In the genomic region with DNA sequence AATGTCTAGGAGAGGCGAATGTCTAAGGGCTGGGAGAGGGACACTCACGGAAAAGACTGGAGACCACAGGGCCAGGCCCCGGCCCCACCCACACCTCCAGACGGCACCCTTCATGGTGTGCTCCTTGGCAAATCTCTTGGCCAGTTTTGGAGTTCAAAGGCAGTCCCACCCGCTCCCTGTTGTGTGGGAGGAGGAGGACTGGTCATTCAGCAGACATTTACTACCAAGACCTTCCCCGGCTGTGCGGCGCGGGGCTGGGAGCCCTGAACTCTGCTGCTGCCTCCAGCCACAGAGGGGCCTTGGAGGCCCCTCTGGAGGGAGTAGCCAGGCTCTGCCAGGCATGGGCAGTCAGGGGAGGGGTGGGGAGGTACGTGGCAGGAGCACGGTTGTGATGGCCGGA, we compare ENCODE assay signal across 17 cellular contexts.
DNase-seq lines count a peak whose midpoint lies in the region; ATAC-seq lines count a peak whose summit lies in the region.
"Had no signal": no experiment of that assay in that cellular context is flagged by ENCODE, and none has a peak within 500 bp of the region (broad histone marks: within the 10 kb centered on the region; RNA-seq: fewer than 3 reads in every experiment).

No MANE protein-coding gene starts in this region.

- no peak overlapping the region for H3K4me3 Mint-ChIP-seq in T-helper 2 cell treated with Interferon-gamma antibody and Interleukin-4, amounts not matched to agents 5 μg/mL and 100 μg/mL, for 36 hours
- peak overlapping the region; percentile 68 for H3K4me3 Mint-ChIP-seq in stimulated activated effector memory CD8-positive, alpha-beta T cell treated with anti-CD3 and anti-CD28 coated beads, Interleukin-12 subunit alpha, Interleukin-12 subunit beta, amount 100 ng/mL, for 72 hours
- H3K4me3 Mint-ChIP-seq: endodermal cell, WTC11 had no signal

- peaks cover 39% of the 10 kb centered on the region for H3K4me1 Mint-ChIP-seq in T-helper 2 cell treated with Interferon-gamma antibody and Interleukin-4, amounts not matched to agents 5 μg/mL and 100 μg/mL, for 36 hours (ENCODE audit: low read depth)
- H3K4me1 Mint-ChIP-seq in stimulated activated effector memory CD8-positive, alpha-beta T cell treated with anti-CD3 and anti-CD28 coated beads, Interleukin-12 subunit alpha, Interleukin-12 subunit beta, amount 100 ng/mL, for 72 hours = peaks cover 47% of the 10 kb centered on the region
- H3K4me1 Mint-ChIP-seq: WTC11 had no signal

- H3K36me3 Mint-ChIP-seq in T-helper 2 cell treated with Interferon-gamma antibody and Interleukin-4, amounts not matched to agents 5 μg/mL and 100 μg/mL, for 36 hours (ENCODE audit: low read depth) = no peaks in the 10 kb centered on the region
- peaks cover 11% of the 10 kb centered on the region for H3K36me3 Mint-ChIP-seq in stimulated activated effector memory CD8-positive, alpha-beta T cell treated with anti-CD3 and anti-CD28 coated beads, Interleukin-12 subunit alpha, Interleukin-12 subunit beta, amount 100 ng/mL, for 72 hours
- H3K36me3 Mint-ChIP-seq: WTC11 had no signal

- peaks cover 2% of the 10 kb centered on the region for H3K9me3 Mint-ChIP-seq in T-helper 2 cell treated with Interferon-gamma antibody and Interleukin-4, amounts not matched to agents 5 μg/mL and 100 μg/mL, for 36 hours
- H3K9me3 Mint-ChIP-seq in stimulated activated effector memory CD8-positive, alpha-beta T cell treated with anti-CD3 and anti-CD28 coated beads, Interleukin-12 subunit alpha, Interleukin-12 subunit beta, amount 100 ng/mL, for 72 hours = no peaks in the 10 kb centered on the region
- H3K9me3 Mint-ChIP-seq: endodermal cell had no signal

- H3K27me3 Mint-ChIP-seq in T-helper 2 cell treated with Interferon-gamma antibody and Interleukin-4, amounts not matched to agents 5 μg/mL and 100 μg/mL, for 36 hours (ENCODE audit: low read depth) = no peaks in the 10 kb centered on the region

- no peak for DNase-seq in T-helper 2 cell treated with Interferon-gamma antibody and Interleukin-4, amounts not matched to agents 5 μg/mL and 100 μg/mL, for 36 hours (ENCODE audit: low spot score)
- DNase-seq in T-helper 2 cell = no peak
- peak; percentile 31 for DNase-seq in SW480 (ENCODE audit: low spot score)
- DNase-seq in left kidney (ENCODE audit: low read depth, low spot score) = peak; percentile 75
- DNase-seq in stimulated activated effector memory CD8-positive, alpha-beta T cell treated with anti-CD3 and anti-CD28 coated beads, Interleukin-12 subunit alpha, Interleukin-12 subunit beta, amount 100 ng/mL, for 72 hours (ENCODE audit: low spot score in 2 of 2) = no peak
- no peak for DNase-seq in SKM-1 treated with dmso at 0.1 percent for 144 hours (lab: John Stamatoyannopoulos, UW; ENCODE audit: unreplicated experiment)
- DNase-seq: 8988T, DMS153, endodermal cell, GDM1, glutamatergic neuron, NCI-H510A, nucleus accumbens had no signal

- no peak for ATAC-seq in stimulated activated effector memory CD8-positive, alpha-beta T cell treated with anti-CD3 and anti-CD28 coated beads, Interleukin-12 subunit alpha, Interleukin-12 subunit beta, amount 100 ng/mL, for 72 hours
- ATAC-seq in GM18517 (IDR thresholded peaks at IDR 0.05; ENCODE audit: unreplicated experiment) (no peak), GM21381 (IDR thresholded peaks at IDR 0.05; ENCODE audit: unreplicated experiment) (no peak)
- ATAC-seq: left lobe of liver, WTC11 had no signal

- H3K27ac Mint-ChIP-seq in T-helper 2 cell treated with Interferon-gamma antibody and Interleukin-4, amounts not matched to agents 5 μg/mL and 100 μg/mL, for 36 hours = peak overlapping the region; percentile 94
- peak overlapping the region; percentile 96 for H3K27ac Mint-ChIP-seq in stimulated activated effector memory CD8-positive, alpha-beta T cell treated with anti-CD3 and anti-CD28 coated beads, Interleukin-12 subunit alpha, Interleukin-12 subunit beta, amount 100 ng/mL, for 72 hours
- H3K27ac Mint-ChIP-seq: endodermal cell, WTC11 had no signal

Comparison
In these comparisons a context has a peak if more than half of its experiments do, and no peak if none do; other contexts are left out.
1. DNase-seq: peak in SW480 (single experiment) and left kidney (single experiment); none in T-helper 2 cell treated with Interferon-gamma antibody and Interleukin-4, amounts not matched to agents 5 μg/mL and 100 μg/mL, for 36 hours (single experiment), T-helper 2 cell (0 of 5), stimulated activated effector memory CD8-positive, alpha-beta T cell treated with anti-CD3 and anti-CD28 coated beads, Interleukin-12 subunit alpha, Interleukin-12 subunit beta, amount 100 ng/mL, for 72 hours (0 of 2) and SKM-1 treated with dmso at 0.1 percent for 144 hours (single experiment).